In genomic region chr14:103123634-103124500, GRCh38 we compare ENCODE assay signal across 8 cellular contexts. TPM values are rescaled to one million over a fixed set of nuclear protein-coding genes. Genes with fewer than 3 reads are reported as not detected.
DNase-seq lines count a peak whose midpoint lies in the region; ATAC-seq and TF ChIP-seq lines count a peak whose summit lies in the region.

No MANE protein-coding gene starts in this region.

- H3K4me1 ChIP-seq in breast epithelium (peaks cover 18 to 46% of the 10 kb centered on the region in 2 donors), liver (ENCODE audit: control insufficient read depth in 4 of 4, insufficient read depth in 4 of 4, low read length in 3 of 4) (peaks cover 23 to 56% (median 41%) of the 10 kb centered on the region in 4 donors), tibial nerve (peaks cover 6 to 91% (median 51%) of the 10 kb centered on the region in 4 donors)

- TF ChIP-seq POLR2A in breast epithelium (IDR thresholded peaks at IDR 0.05) (no peak), tibial nerve (IDR thresholded peaks at IDR 0.05) (no peak)

- CTCF ChIA-PET in activated naive CD4-positive, alpha-beta T cell treated with anti-CD3 and anti-CD28 coated beads, Interleukin-2, amount 10 ng/mL, durations not matched to agents 7 days and 5 days (lab: Charles Lee), result no interaction called here

- peaks cover 78% of the 10 kb centered on the region for H3K27me3 Mint-ChIP-seq in activated naive CD4-positive, alpha-beta T cell treated with anti-CD3 and anti-CD28 coated beads, Interleukin-2, amount 10 ng/mL, durations not matched to agents 7 days and 5 days

- no peaks in the 10 kb centered on the region for H3K9me3 ChIP-seq in breast epithelium
- H3K9me3 ChIP-seq in liver (ENCODE audit: control insufficient read depth in 4 of 4, low read length in 3 of 4), result no peaks in the 10 kb centered on the region
- H3K9me3 ChIP-seq in tibial nerve, result no peaks in the 10 kb centered on the region

- WGBS in liver, result 28% methylated on average over 48 of the region's 48 CpGs
- WGBS in tibial nerve, 2 donors, result 23 to 32% methylated on average over 36 to 38 of the region's 48 CpGs

- H3K4me1 Mint-ChIP-seq in activated naive CD4-positive, alpha-beta T cell treated with anti-CD3 and anti-CD28 coated beads, Interleukin-2, amount 10 ng/mL, durations not matched to agents 7 days and 5 days, result peaks cover 2% of the 10 kb centered on the region

- TF ChIP-seq CTCF in breast epithelium (IDR thresholded peaks at IDR 0.05) (peak in 2 of 3 donors; percentile 42), liver (IDR thresholded peaks at IDR 0.05; ENCODE audit: low read depth, low read length, missing input control) (no peak), tibial nerve (IDR thresholded peaks at IDR 0.05) (peak; percentile 4 to 61 (median 38))

- H3K27ac ChIP-seq in breast epithelium (peak overlapping the region; percentile 87 to 95), liver (ENCODE audit: low read depth in 1 of 2, low read length in 2 of 2) (peak overlapping the region; percentile 52 to 75), tibial nerve (peak overlapping the region; percentile 61 to 91 (median 85))

- peak; percentile 6 to 12 for TF ChIP-seq RAD21 in liver (IDR thresholded peaks at IDR 0.05)

- H3K36me3 Mint-ChIP-seq in activated naive CD4-positive, alpha-beta T cell treated with anti-CD3 and anti-CD28 coated beads, Interleukin-2, amount 50 U/mL, for 72 hours, result no peaks in the 10 kb centered on the region
- no peaks in the 10 kb centered on the region for H3K36me3 Mint-ChIP-seq in activated naive CD4-positive, alpha-beta T cell treated with anti-CD3 and anti-CD28 coated beads, Interleukin-2, amount 10 ng/mL, durations not matched to agents 7 days and 5 days

- H3K9ac ChIP-seq in liver (ENCODE audit: low read depth in 1 of 2, low read length in 2 of 2), result peak overlapping the region in 1 of 2 donors; percentile 27

- no peak for DNase-seq in activated naive CD4-positive, alpha-beta T cell treated with anti-CD3 and anti-CD28 coated beads, Interleukin-2, amount 50 U/mL, for 72 hours (ENCODE audit: low spot score in 2 of 2)
- no peak for DNase-seq in activated naive CD4-positive, alpha-beta T cell treated with anti-CD3 and anti-CD28 coated beads, Interleukin-2, amount 10 ng/mL, durations not matched to agents 7 days and 5 days
- DNase-seq in breast epithelium (ENCODE audit: low spot score in 2 of 2) (no peak), tibial nerve (ENCODE audit: low spot score in 2 of 2) (peak; percentile 54 to 62)

- H3K27ac Mint-ChIP-seq in activated naive CD4-positive, alpha-beta T cell treated with anti-CD3 and anti-CD28 coated beads, Interleukin-2, amount 50 U/mL, for 72 hours, result no peak overlapping the region
- H3K27ac Mint-ChIP-seq in activated naive CD4-positive, alpha-beta T cell treated with anti-CD3 and anti-CD28 coated beads, Interleukin-2, amount 10 ng/mL, durations not matched to agents 7 days and 5 days, result no peak overlapping the region

- TF ChIP-seq EP300 in tibial nerve (IDR thresholded peaks at IDR 0.05), result no peak

- H3K4me3 ChIP-seq in breast epithelium (peak overlapping the region; percentile 68 to 82 (median 74)), liver (ENCODE audit: low read depth in 1 of 3, low read length in 3 of 3) (peak overlapping the region in 2 of 3 donors; percentile 5 to 49), tibial nerve (peak overlapping the region; percentile 39 to 74 (median 48))

- H3K36me3 ChIP-seq in breast epithelium (no peaks in the 10 kb centered on the region), liver (ENCODE audit: control insufficient read depth in 4 of 4, insufficient read depth in 3 of 4, low read depth in 1 of 4, low read length in 3 of 4) (no peaks in the 10 kb centered on the region), tibial nerve (no peaks in the 10 kb centered on the region)

- no peaks in the 10 kb centered on the region for H3K9me3 Mint-ChIP-seq in activated naive CD4-positive, alpha-beta T cell treated with anti-CD3 and anti-CD28 coated beads, Interleukin-2, amount 50 U/mL, for 72 hours
- H3K9me3 Mint-ChIP-seq in activated naive CD4-positive, alpha-beta T cell treated with anti-CD3 and anti-CD28 coated beads, Interleukin-2, amount 10 ng/mL, durations not matched to agents 7 days and 5 days, result no peaks in the 10 kb centered on the region

- intact Hi-C loops in breast epithelium (cut with DNase I; ENCODE audit: low total_unique reads), result no loop called here

- H3K4me3 Mint-ChIP-seq in activated naive CD4-positive, alpha-beta T cell treated with anti-CD3 and anti-CD28 coated beads, Interleukin-2, amount 10 ng/mL, durations not matched to agents 7 days and 5 days, result no peak overlapping the region

- ATAC-seq in activated naive CD4-positive, alpha-beta T cell treated with anti-CD3 and anti-CD28 coated beads, Interleukin-2, amount 50 U/mL, for 72 hours, result peak; percentile 8 to 50
- ATAC-seq in GM21526 (IDR thresholded peaks at IDR 0.05; ENCODE audit: low FRiP score, unreplicated experiment) (no peak), HG02759 (IDR thresholded peaks at IDR 0.05; ENCODE audit: unreplicated experiment) (no peak), GM19397 (IDR thresholded peaks at IDR 0.05; ENCODE audit: unreplicated experiment) (no peak)

- no peaks in the 10 kb centered on the region for H3K27me3 ChIP-seq in breast epithelium
- no peaks in the 10 kb centered on the region for H3K27me3 ChIP-seq in liver (ENCODE audit: control insufficient read depth in 4 of 4, insufficient read depth in 4 of 4, low read length in 3 of 4)
- H3K27me3 ChIP-seq in tibial nerve, result peaks cover 0 to 13% of the 10 kb centered on the region in 2 donors

TF ChIP-seq in liver, 16 proteins besides CTCF, POLR2A, EP300 and RAD21:
- no peak for TF ChIP-seq HNF4G (IDR thresholded peaks at IDR 0.05)
- no peak for TF ChIP-seq TAF1 (conservative IDR thresholded peaks at IDR 0.05)
- TF ChIP-seq NR2F2 (IDR thresholded peaks at IDR 0.05), result no peak
- TF ChIP-seq RXRA (IDR thresholded peaks at IDR 0.05), result no peak
- no peak for TF ChIP-seq HNF4A (conservative IDR thresholded peaks at IDR 0.05)
- TF ChIP-seq, protein P1, sequence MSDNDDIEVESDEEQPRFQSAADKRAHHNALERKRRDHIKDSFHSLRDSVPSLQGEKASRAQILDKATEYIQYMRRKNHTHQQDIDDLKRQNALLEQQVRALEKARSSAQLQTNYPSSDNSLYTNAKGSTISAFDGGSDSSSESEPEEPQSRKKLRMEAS (IDR thresholded peaks at IDR 0.05), result no peak
- no peak for TF ChIP-seq GABPA (IDR thresholded peaks at IDR 0.05 in 1 of 2, conservative IDR thresholded peaks at IDR 0.05 in 1 of 2)
- no peak for TF ChIP-seq YY1 (IDR thresholded peaks at IDR 0.05)
- TF ChIP-seq FOXA1 (IDR thresholded peaks at IDR 0.05), result no peak
- TF ChIP-seq, protein P2, sequence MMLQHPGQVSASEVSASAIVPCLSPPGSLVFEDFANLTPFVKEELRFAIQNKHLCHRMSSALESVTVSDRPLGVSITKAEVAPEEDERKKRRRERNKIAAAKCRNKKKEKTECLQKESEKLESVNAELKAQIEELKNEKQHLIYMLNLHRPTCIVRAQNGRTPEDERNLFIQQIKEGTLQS (IDR thresholded peaks at IDR 0.05), result no peak
- TF ChIP-seq EGR1 (IDR thresholded peaks at IDR 0.05; ENCODE audit: low read depth in 2 of 2), result no peak

RNA-seq across cellular contexts. Expression of gene TNFAIP2, which starts 0.6 kb away (rescaled TPM):
- total RNA-seq in activated naive CD4-positive, alpha-beta T cell treated with anti-CD3 and anti-CD28 coated beads, Interleukin-2, amount 50 U/mL, for 72 hours, result 1 to 10 TPM in 1 of 2 donors, under 1 TPM in 1; 0.80 to 2.1 TPM
- total RNA-seq in breast epithelium (10 to 100 TPM; 43.6 to 76.5 (median 60.0) TPM), liver (10 to 100 TPM; 25.0 to 32.0 TPM), tibial nerve (10 to 100 TPM; 42.9 to 49.4 (median 47.8) TPM)
- 10 to 100 TPM in 1 of 2 donors, 1 to 10 TPM in 1; 8.9 to 19.8 TPM for polyA plus RNA-seq in liver

RNA-seq across cellular contexts. Expression of gene EXOC3L4, which starts 29.3 kb away (rescaled TPM):
- not detected for total RNA-seq in activated naive CD4-positive, alpha-beta T cell treated with anti-CD3 and anti-CD28 coated beads, Interleukin-2, amount 50 U/mL, for 72 hours
- total RNA-seq in breast epithelium (1 to 10 TPM in 1 of 3 donors, under 1 TPM in 1, not detected in 1; 0.66 to 1.0 TPM), liver (10 to 100 TPM; 46.8 to 77.8 TPM), tibial nerve (1 to 10 TPM in 2 of 4 donors, under 1 TPM in 2; 0.63 to 2.1 (median 1.3) TPM)
- 10 to 100 TPM; 24.0 to 26.6 TPM for polyA plus RNA-seq in liver

RNA-seq across cellular contexts. Expression of gene LBHD2, which starts 39.9 kb away (rescaled TPM):
- total RNA-seq in activated naive CD4-positive, alpha-beta T cell treated with anti-CD3 and anti-CD28 coated beads, Interleukin-2, amount 50 U/mL, for 72 hours, result not detected
- total RNA-seq in breast epithelium, result not detected
- under 1 TPM in 1 of 2 donors, not detected in 1; 0.47 TPM for total RNA-seq in liver
- polyA plus RNA-seq in liver, result under 1 TPM in 1 of 2 donors, not detected in 1; 0.53 TPM
- not detected for total RNA-seq in tibial nerve

Comparison
In these comparisons a context has a peak if more than half of its experiments do, and no peak if none do; other contexts are left out.
1. ATAC-seq: peak in activated naive CD4-positive, alpha-beta T cell treated with anti-CD3 and anti-CD28 coated beads, Interleukin-2, amount 50 U/mL, for 72 hours (2 of 2); none in GM21526 (single experiment), HG02759 (single experiment) and GM19397 (single experiment).
2. DNase-seq: peak in tibial nerve (2 of 2); none in activated naive CD4-positive, alpha-beta T cell treated with anti-CD3 and anti-CD28 coated beads, Interleukin-2, amount 50 U/mL, for 72 hours (0 of 2), activated naive CD4-positive, alpha-beta T cell treated with anti-CD3 and anti-CD28 coated beads, Interleukin-2, amount 10 ng/mL, durations not matched to agents 7 days and 5 days (single experiment) and breast epithelium (0 of 2).
3. RNA of gene TNFAIP2, which starts 0.6 kb away (total RNA-seq): 43.6 to 76.5 TPM in breast epithelium, 42.9 to 49.4 TPM in tibial nerve and 25.0 to 32.0 TPM in liver; 0.80 to 2.1 TPM in activated naive CD4-positive, alpha-beta T cell treated with anti-CD3 and anti-CD28 coated beads, Interleukin-2, amount 50 U/mL, for 72 hours; every median in the first group is over 4 times any median in the second.
4. RNA of gene EXOC3L4, which starts 29.3 kb away (total RNA-seq): 46.8 to 77.8 TPM in liver; 0.63 to 2.1 TPM in tibial nerve, 0.66 to 1.0 TPM in breast epithelium and not detected in activated naive CD4-positive, alpha-beta T cell treated with anti-CD3 and anti-CD28 coated beads, Interleukin-2, amount 50 U/mL, for 72 hours; every median in the first group is over 10 times any median in the second.
5. Peak in every context shown above with its lines, with median percentiles within 50 percentile points of each other: H3K27ac ChIP-seq and H3K4me3 ChIP-seq.